In genomic region chr22:20241579-20242392, GRCh38 we compare ENCODE assay signal across 16 cellular contexts. TPM values are rescaled to one million over a fixed set of nuclear protein-coding genes. Genes with fewer than 3 reads are reported as not detected.
DNase-seq lines count a peak whose midpoint lies in the region; ATAC-seq and TF ChIP-seq lines count a peak whose summit lies in the region.
"Had no signal": no experiment of that assay in that cellular context is flagged by ENCODE, and none has a peak within 500 bp of the region (broad histone marks: within the 10 kb centered on the region; RNA-seq: fewer than 3 reads in every experiment).

No MANE protein-coding gene starts in this region.

- TF ChIP-seq CTCF in psoas muscle (IDR thresholded peaks at IDR 0.05) (no peak), uterus (IDR thresholded peaks at IDR 0.05) (no peak), mesothelial cell of epicardium (IDR thresholded peaks at IDR 0.05; ENCODE audit: unreplicated experiment) (no peak)

- H3K9me3 ChIP-seq in psoas muscle = no peaks in the 10 kb centered on the region
- no peaks in the 10 kb centered on the region for H3K9me3 ChIP-seq in uterus
- H3K9me3 ChIP-seq: adrenal gland had no signal

- H3K4me1 Mint-ChIP-seq in activated CD8-positive, alpha-beta T cell treated with anti-CD3 and anti-CD28 coated beads, Interleukin-2, amount 10 ng/mL, durations not matched to agents 7 days and 5 days (ENCODE audit: low read depth) = peaks cover 60% of the 10 kb centered on the region
- H3K4me1 Mint-ChIP-seq in mesothelial cell of epicardium = peaks cover 54% of the 10 kb centered on the region

- ATAC-seq in activated CD8-positive, alpha-beta T cell treated with anti-CD3 and anti-CD28 coated beads, Interleukin-2, amount 10 ng/mL, durations not matched to agents 7 days and 5 days = no peak
- ATAC-seq in psoas muscle = peak in 3 of 4 donors; percentile 29 to 44 (median 36)
- ATAC-seq: sciatic nerve had no signal

- H3K4me1 ChIP-seq in psoas muscle = peaks cover 12% of the 10 kb centered on the region
- H3K4me1 ChIP-seq in uterus = peaks cover 0 to 37% of the 10 kb centered on the region in 2 donors
- H3K4me1 ChIP-seq: adrenal gland had no signal

- WGBS in psoas muscle, 3 donors = 62 to 77% (median 62%) methylated on average over 50 to 51 of the region's 51 CpGs

- H3K4me3 Mint-ChIP-seq in activated CD8-positive, alpha-beta T cell treated with anti-CD3 and anti-CD28 coated beads, Interleukin-2, amount 10 ng/mL, durations not matched to agents 7 days and 5 days = peak overlapping the region; percentile 57
- H3K4me3 Mint-ChIP-seq in mesothelial cell of epicardium = no peak overlapping the region
- H3K4me3 Mint-ChIP-seq: stimulated activated naive CD8-positive, alpha-beta T cell treated with anti-CD3 and anti-CD28 coated beads, Interleukin-15, Interleukin-2, amounts not matched to agents 100 ng/mL and 50 ng/mL, for 24 hours had no signal

- no peaks in the 10 kb centered on the region for H3K36me3 Mint-ChIP-seq in activated CD8-positive, alpha-beta T cell treated with anti-CD3 and anti-CD28 coated beads, Interleukin-2, amount 10 ng/mL, durations not matched to agents 7 days and 5 days (ENCODE audit: low read depth)
- no peaks in the 10 kb centered on the region for H3K36me3 Mint-ChIP-seq in mesothelial cell of epicardium

- no peaks in the 10 kb centered on the region for H3K36me3 ChIP-seq in H7 (replicated peaks; ENCODE audit: control insufficient read depth, insufficient read depth, low read length)
- H3K36me3 ChIP-seq in psoas muscle (ENCODE audit: insufficient read depth in 1 of 2, low read depth in 1 of 2) = no peaks in the 10 kb centered on the region
- no peaks in the 10 kb centered on the region for H3K36me3 ChIP-seq in uterus
- H3K36me3 ChIP-seq: adrenal gland had no signal

- H3K27ac ChIP-seq in psoas muscle = no peak overlapping the region
- peak overlapping the region in 1 of 2 donors; percentile 78 for H3K27ac ChIP-seq in uterus
- H3K27ac ChIP-seq: adrenal gland, HL-60 had no signal

- no peak for TF ChIP-seq POLR2A in uterus (IDR thresholded peaks at IDR 0.05)

- POLR2A ChIA-PET in activated CD8-positive, alpha-beta T cell treated with anti-CD3 and anti-CD28 coated beads, Interleukin-2, amount 10 ng/mL, durations not matched to agents 7 days and 5 days (lab: Charles Lee) = no interaction called here

- H3K4me3 ChIP-seq in H7 (ENCODE audit: insufficient read depth, low read depth, low read length) (no peak overlapping the region), psoas muscle (no peak overlapping the region), uterus (no peak overlapping the region)
- H3K4me3 ChIP-seq: adrenal gland had no signal

- CTCF ChIA-PET in activated CD8-positive, alpha-beta T cell treated with anti-CD3 and anti-CD28 coated beads, Interleukin-2, amount 10 ng/mL, durations not matched to agents 7 days and 5 days (lab: Charles Lee) = no interaction called here

- no peaks in the 10 kb centered on the region for H3K9me3 Mint-ChIP-seq in activated CD8-positive, alpha-beta T cell treated with anti-CD3 and anti-CD28 coated beads, Interleukin-2, amount 10 ng/mL, durations not matched to agents 7 days and 5 days (ENCODE audit: insufficient read depth)
- H3K9me3 Mint-ChIP-seq in mesothelial cell of epicardium = no peaks in the 10 kb centered on the region
- H3K9me3 Mint-ChIP-seq: stimulated activated naive CD8-positive, alpha-beta T cell treated with anti-CD3 and anti-CD28 coated beads, Interleukin-15, Interleukin-2, amounts not matched to agents 100 ng/mL and 50 ng/mL, for 24 hours; T-helper 1 cell treated with Interleukin-12 subunit alpha and Interleukin-12 subunit beta and Interleukin-4 antibody, amounts not matched to agents 30 μg/mL and 1 μg/mL, for 36 hours had no signal

- intact Hi-C loops in psoas muscle (cut with DNase I) (loop anchor here in 1 of 2 donors (5.0 kb wide), 1 partner anchor 59 kb away; no protein-coding TSS in a partner anchor), uterus (cut with DNase I; ENCODE audit: low total_unique reads) (no loop called here)

- H3K27ac Mint-ChIP-seq in activated CD8-positive, alpha-beta T cell treated with anti-CD3 and anti-CD28 coated beads, Interleukin-2, amount 10 ng/mL, durations not matched to agents 7 days and 5 days = peak overlapping the region; percentile 97
- no peak overlapping the region for H3K27ac Mint-ChIP-seq in mesothelial cell of epicardium
- H3K27ac Mint-ChIP-seq: T-helper 1 cell treated with Interleukin-12 subunit alpha and Interleukin-12 subunit beta and Interleukin-4 antibody, amounts not matched to agents 30 μg/mL and 1 μg/mL, for 36 hours had no signal

- H3K27me3 ChIP-seq in H7 (ENCODE audit: control insufficient read depth, insufficient read depth, low read length) = no peaks in the 10 kb centered on the region
- H3K27me3 ChIP-seq in psoas muscle (ENCODE audit: insufficient read depth in 3 of 3, low read length in 2 of 3) = no peaks in the 10 kb centered on the region
- no peaks in the 10 kb centered on the region for H3K27me3 ChIP-seq in uterus
- H3K27me3 ChIP-seq: adrenal gland had no signal

- H3K27me3 Mint-ChIP-seq in activated CD8-positive, alpha-beta T cell treated with anti-CD3 and anti-CD28 coated beads, Interleukin-2, amount 10 ng/mL, durations not matched to agents 7 days and 5 days (ENCODE audit: low read depth) = no peaks in the 10 kb centered on the region
- H3K27me3 Mint-ChIP-seq in mesothelial cell of epicardium (ENCODE audit: low read depth) = no peaks in the 10 kb centered on the region
- H3K27me3 Mint-ChIP-seq: stimulated activated naive CD8-positive, alpha-beta T cell treated with anti-CD3 and anti-CD28 coated beads, Interleukin-15, Interleukin-2, amounts not matched to agents 100 ng/mL and 50 ng/mL, for 24 hours had no signal

- peak; percentile 64 for DNase-seq in H7
- DNase-seq in activated CD8-positive, alpha-beta T cell treated with anti-CD3 and anti-CD28 coated beads, Interleukin-2, amount 10 ng/mL, durations not matched to agents 7 days and 5 days = no peak
- DNase-seq in globus pallidus (ENCODE audit: low spot score) = peak; percentile 58
- DNase-seq in psoas muscle = no peak
- DNase-seq in uterus = no peak
- no peak for DNase-seq in GM03348 (ENCODE audit: low spot score)
- no peak for DNase-seq in mesothelial cell of epicardium (ENCODE audit: low spot score in 2 of 2, unreplicated experiment in 2 of 2)
- DNase-seq: adrenal gland, COR-L47, GF-D8, NCI-H187 treated with DMSO at 0.1 percent for 48 hours, NCI-H69 had no signal

RNA-seq across cellular contexts. Expression of gene RTN4R, which starts 26.3 kb away (rescaled TPM):
- 28.3 and 30.4 TPM in 2 replicates for total RNA-seq in H7 (2014; rRNA removed; shearing (Covaris generic))
- total RNA-seq in activated CD8-positive, alpha-beta T cell treated with anti-CD3 and anti-CD28 coated beads, Interleukin-2, amount 10 ng/mL, durations not matched to agents 7 days and 5 days = 1 to 10 TPM; 3.7 to 3.8 TPM
- total RNA-seq in psoas muscle = 1 to 10 TPM in 1 of 4 donors, under 1 TPM in 3; 0.22 to 2.4 (median 0.64) TPM
- polyA plus RNA-seq in psoas muscle = under 1 TPM; 0.12 to 0.36 (median 0.30) TPM
- total RNA-seq in uterus = 10 to 100 TPM in 1 of 4 donors, 1 to 10 TPM in 1, not detected in 2; 5.0 to 12.9 TPM
- total RNA-seq in mesothelial cell of epicardium = 8.9 to 10.0 TPM (median 9.5 TPM) in 3 replicates

Comparison
In these comparisons a context has a peak if more than half of its experiments do, and no peak if none do; other contexts are left out.
1. DNase-seq: peak in H7 (single experiment) and globus pallidus (single experiment); none in activated CD8-positive, alpha-beta T cell treated with anti-CD3 and anti-CD28 coated beads, Interleukin-2, amount 10 ng/mL, durations not matched to agents 7 days and 5 days (single experiment), psoas muscle (0 of 2), uterus (0 of 2), GM03348 (single experiment) and mesothelial cell of epicardium (0 of 2).